In genomic region chr15:68431792-68432401, GRCh38 we compare ENCODE assay signal across 9 cellular contexts. TPM values are rescaled to one million over a fixed set of nuclear protein-coding genes. Genes with fewer than 3 reads are reported as not detected.
DNase-seq lines count a peak whose midpoint lies in the region; ATAC-seq and TF ChIP-seq lines count a peak whose summit lies in the region.
"Had no signal": no experiment of that assay in that cellular context is flagged by ENCODE, and none has a peak within 500 bp of the region (broad histone marks: within the 10 kb centered on the region; RNA-seq: fewer than 3 reads in every experiment).

ITGA11 (minus strand) TSS chr15:68432163; CDS start chr15:68432066, 97 bp downstream.

- H3K9me3 ChIP-seq in MG63 (no peaks in the 10 kb centered on the region), gastrocnemius medialis (no peaks in the 10 kb centered on the region)

- TF ChIP-seq CTCF in gastrocnemius medialis (IDR thresholded peaks at IDR 0.05 in 4 of 5, conservative IDR thresholded peaks at IDR 0.05 in 1 of 5), result no peak

- peak within 1 kb of the TSS; percentile 73 for H3K4me3 ChIP-seq in MG63
- peak within 1 kb of the TSS; percentile 41 to 53 (median 46) for H3K4me3 ChIP-seq in gastrocnemius medialis

- H3K27me3 Mint-ChIP-seq in activated naive CD8-positive, alpha-beta T cell treated with anti-CD3 and anti-CD28 coated beads, Interleukin-2, amount 10 ng/mL, durations not matched to agents 7 days and 5 days, result peaks cover 80% of the 10 kb centered on the region

- peaks cover 3% of the 10 kb centered on the region for H3K4me1 Mint-ChIP-seq in activated naive CD8-positive, alpha-beta T cell treated with anti-CD3 and anti-CD28 coated beads, Interleukin-2, amount 10 ng/mL, durations not matched to agents 7 days and 5 days
- H3K4me1 Mint-ChIP-seq: memory B cell had no signal

- no peak within 1 kb of the TSS for H3K27ac Mint-ChIP-seq in activated naive CD8-positive, alpha-beta T cell treated with anti-CD3 and anti-CD28 coated beads, Interleukin-2, amount 10 ng/mL, durations not matched to agents 7 days and 5 days
- H3K27ac Mint-ChIP-seq: memory B cell had no signal

- H3K4me1 ChIP-seq in gastrocnemius medialis, result peaks cover 4 to 14% of the 10 kb centered on the region in 2 donors

- TF ChIP-seq POLR2A in gastrocnemius medialis (IDR thresholded peaks at IDR 0.05), result peak in 1 of 2 donors; percentile 13

- peak within 1 kb of the TSS; percentile 13 to 38 (median 27) for H3K27ac ChIP-seq in gastrocnemius medialis

- DNase-seq in EH (ENCODE audit: low read depth), result peak; percentile 80
- peak; percentile 90 for DNase-seq in MG63
- peak; percentile 51 for DNase-seq in activated naive CD8-positive, alpha-beta T cell treated with anti-CD3 and anti-CD28 coated beads, Interleukin-2, amount 10 ng/mL, durations not matched to agents 7 days and 5 days
- DNase-seq in hepatic stellate cell (ENCODE audit: low spot score), result peak; percentile 82
- peak in 1 of 2 donors; percentile 46 for DNase-seq in gastrocnemius medialis
- DNase-seq in stimulated activated CD4-positive, alpha-beta T cell treated with anti-CD3 and anti-CD28 coated beads, Interleukin-1b, Interleukin-23, amount 100 ng/mL, for 48 hours, result no peak
- DNase-seq in germinal center (ENCODE audit: low spot score), result no peak
- DNase-seq in cortex of kidney (lab: John Stamatoyannopoulos, UW), result no peak

- peak; percentile 81 for ATAC-seq in activated naive CD8-positive, alpha-beta T cell treated with anti-CD3 and anti-CD28 coated beads, Interleukin-2, amount 10 ng/mL, durations not matched to agents 7 days and 5 days (ENCODE audit: low read depth)
- peak; percentile 42 to 53 for ATAC-seq in gastrocnemius medialis

- H3K27me3 ChIP-seq in MG63 (peaks cover 2% of the 10 kb centered on the region; the same call in 1 of the 2 replicates), gastrocnemius medialis (peaks cover 33 to 45% (median 34%) of the 10 kb centered on the region in 3 donors)

- peak within 1 kb of the TSS; percentile 60 for H3K4me3 Mint-ChIP-seq in activated naive CD8-positive, alpha-beta T cell treated with anti-CD3 and anti-CD28 coated beads, Interleukin-2, amount 10 ng/mL, durations not matched to agents 7 days and 5 days
- H3K4me3 Mint-ChIP-seq: memory B cell had no signal

- POLR2A ChIA-PET in activated naive CD8-positive, alpha-beta T cell treated with anti-CD3 and anti-CD28 coated beads, Interleukin-2, amount 10 ng/mL, durations not matched to agents 7 days and 5 days (lab: Charles Lee), result no interaction called here

- H3K36me3 ChIP-seq in MG63, result no peaks in the 10 kb centered on the region; the same call in 1 of the 2 replicates
- H3K36me3 ChIP-seq in gastrocnemius medialis, result no peaks in the 10 kb centered on the region

- H3K9me3 Mint-ChIP-seq in activated naive CD8-positive, alpha-beta T cell treated with anti-CD3 and anti-CD28 coated beads, Interleukin-2, amount 10 ng/mL, durations not matched to agents 7 days and 5 days, result no peaks in the 10 kb centered on the region
- H3K9me3 Mint-ChIP-seq: memory B cell had no signal

- H3K36me3 Mint-ChIP-seq in activated naive CD8-positive, alpha-beta T cell treated with anti-CD3 and anti-CD28 coated beads, Interleukin-2, amount 10 ng/mL, durations not matched to agents 7 days and 5 days, result no peaks in the 10 kb centered on the region
- H3K36me3 Mint-ChIP-seq: memory B cell had no signal

- in situ Hi-C loops in gastrocnemius medialis (cut with MboI; ENCODE audit: low sequenced_read_pairs in 4 of 4), result no loop called here

- intact Hi-C loops in gastrocnemius medialis (cut with DNase I; ENCODE audit: low total_unique reads), result no loop called here

RNA-seq across cellular contexts. Expression of gene ITGA11, which starts in this region (rescaled TPM):
- total RNA-seq in MG63 (2014; rRNA removed; shearing (Covaris generic); ENCODE audit: low replicate concordance), result 41.0 and 63.4 TPM in 2 replicates
- under 1 TPM; 0.57 to 0.61 TPM for total RNA-seq in activated naive CD8-positive, alpha-beta T cell treated with anti-CD3 and anti-CD28 coated beads, Interleukin-2, amount 10 ng/mL, durations not matched to agents 7 days and 5 days
- total RNA-seq in gastrocnemius medialis, result 10 to 100 TPM in 1 of 4 donors, 1 to 10 TPM in 3; 1.5 to 12.0 (median 2.5) TPM

Comparison
In these comparisons a context has a peak if more than half of its experiments do, and no peak if none do; other contexts are left out.
1. Peak in DNase-seq and ATAC-seq in activated naive CD8-positive, alpha-beta T cell treated with anti-CD3 and anti-CD28 coated beads, Interleukin-2, amount 10 ng/mL, durations not matched to agents 7 days and 5 days; RNA of the gene not detected or under 1 TPM.
2. DNase-seq: peak in EH (single experiment), MG63 (single experiment) and hepatic stellate cell (single experiment); none in stimulated activated CD4-positive, alpha-beta T cell treated with anti-CD3 and anti-CD28 coated beads, Interleukin-1b, Interleukin-23, amount 100 ng/mL, for 48 hours (single experiment), germinal center (single experiment) and cortex of kidney (single experiment).